In genomic region chr3:126085276-126085675, GRCh38 we compare ENCODE assay signal across 13 cellular contexts. TPM values are rescaled to one million over a fixed set of nuclear protein-coding genes. Genes with fewer than 3 reads are reported as not detected.
DNase-seq lines count a peak whose midpoint lies in the region; ATAC-seq lines count a peak whose summit lies in the region.
"Had no signal": no experiment of that assay in that cellular context is flagged by ENCODE, and none has a peak within 500 bp of the region (broad histone marks: within the 10 kb centered on the region; RNA-seq: fewer than 3 reads in every experiment).

No MANE protein-coding gene starts in this region.

- H3K27me3 Mint-ChIP-seq in stimulated activated naive CD8-positive, alpha-beta T cell treated with anti-CD3 and anti-CD28 coated beads, Interleukin-15, Interleukin-2, amounts not matched to agents 100 ng/mL and 50 ng/mL, for 24 hours = no peaks in the 10 kb centered on the region
- H3K27me3 Mint-ChIP-seq in activated naive CD8-positive, alpha-beta T cell treated with anti-CD3 and anti-CD28 coated beads, Interleukin-2, amount 10 ng/mL, durations not matched to agents 7 days and 5 days = no peaks in the 10 kb centered on the region
- no peaks in the 10 kb centered on the region for H3K27me3 Mint-ChIP-seq in naive B cell

- no peak for ATAC-seq in stimulated activated naive CD8-positive, alpha-beta T cell treated with anti-CD3 and anti-CD28 coated beads, Interleukin-15, Interleukin-2, amounts not matched to agents 100 U/mL and 50 U/mL, for 24 hours
- ATAC-seq in activated naive CD8-positive, alpha-beta T cell treated with anti-CD3 and anti-CD28 coated beads, Interleukin-2, amount 10 ng/mL, durations not matched to agents 7 days and 5 days (ENCODE audit: low read depth) = no peak
- ATAC-seq in naive B cell (ENCODE audit: low read depth in 2 of 2) (no peak), HG03097 (IDR thresholded peaks at IDR 0.05; ENCODE audit: low FRiP score, unreplicated experiment) (no peak)

- H3K4me1 Mint-ChIP-seq in stimulated activated naive CD8-positive, alpha-beta T cell treated with anti-CD3 and anti-CD28 coated beads, Interleukin-15, Interleukin-2, amounts not matched to agents 100 ng/mL and 50 ng/mL, for 24 hours (ENCODE audit: low read depth) = peaks cover 23% of the 10 kb centered on the region
- H3K4me1 Mint-ChIP-seq in activated naive CD8-positive, alpha-beta T cell treated with anti-CD3 and anti-CD28 coated beads, Interleukin-2, amount 10 ng/mL, durations not matched to agents 7 days and 5 days = peaks cover 19% of the 10 kb centered on the region
- peaks cover 15 to 25% (median 24%) of the 10 kb centered on the region in 3 donors for H3K4me1 Mint-ChIP-seq in naive B cell

- POLR2A ChIA-PET in activated naive CD8-positive, alpha-beta T cell treated with anti-CD3 and anti-CD28 coated beads, Interleukin-2, amount 10 ng/mL, durations not matched to agents 7 days and 5 days (lab: Charles Lee) = no interaction called here

- peak overlapping the region; percentile 83 for H3K27ac Mint-ChIP-seq in stimulated activated naive CD8-positive, alpha-beta T cell treated with anti-CD3 and anti-CD28 coated beads, Interleukin-15, Interleukin-2, amounts not matched to agents 100 ng/mL and 50 ng/mL, for 24 hours
- H3K27ac Mint-ChIP-seq in activated naive CD8-positive, alpha-beta T cell treated with anti-CD3 and anti-CD28 coated beads, Interleukin-2, amount 10 ng/mL, durations not matched to agents 7 days and 5 days = no peak overlapping the region
- H3K27ac Mint-ChIP-seq in naive B cell = peak overlapping the region in 4 of 6 donors; percentile 63 to 92 (median 82)
- H3K27ac Mint-ChIP-seq: dendritic cell treated with granulocyte-macrophage colony-stimulating factor and Interleukin-4, amounts not matched to agents 40 ng/mL and 50 ng/mL, for 4 days had no signal

- H3K4me3 Mint-ChIP-seq in stimulated activated naive CD8-positive, alpha-beta T cell treated with anti-CD3 and anti-CD28 coated beads, Interleukin-15, Interleukin-2, amounts not matched to agents 100 ng/mL and 50 ng/mL, for 24 hours = peak overlapping the region; percentile 86
- H3K4me3 Mint-ChIP-seq in activated naive CD8-positive, alpha-beta T cell treated with anti-CD3 and anti-CD28 coated beads, Interleukin-2, amount 10 ng/mL, durations not matched to agents 7 days and 5 days = peak overlapping the region; percentile 74
- peak overlapping the region; percentile 78 to 97 (median 91) for H3K4me3 Mint-ChIP-seq in naive B cell
- H3K4me3 Mint-ChIP-seq: dendritic cell treated with granulocyte-macrophage colony-stimulating factor and Interleukin-4, amounts not matched to agents 40 ng/mL and 50 ng/mL, for 4 days had no signal

- H3K9me3 Mint-ChIP-seq in stimulated activated naive CD8-positive, alpha-beta T cell treated with anti-CD3 and anti-CD28 coated beads, Interleukin-15, Interleukin-2, amounts not matched to agents 100 ng/mL and 50 ng/mL, for 24 hours = no peaks in the 10 kb centered on the region
- H3K9me3 Mint-ChIP-seq in activated naive CD8-positive, alpha-beta T cell treated with anti-CD3 and anti-CD28 coated beads, Interleukin-2, amount 10 ng/mL, durations not matched to agents 7 days and 5 days = peaks cover 4% of the 10 kb centered on the region
- H3K9me3 Mint-ChIP-seq in naive B cell = peaks cover 0 to 3% (median 0%) of the 10 kb centered on the region in 7 donors
- H3K9me3 Mint-ChIP-seq: dendritic cell treated with granulocyte-macrophage colony-stimulating factor and Interleukin-4, amounts not matched to agents 40 ng/mL and 50 ng/mL, for 4 days had no signal

- no peaks in the 10 kb centered on the region for H3K36me3 Mint-ChIP-seq in stimulated activated naive CD8-positive, alpha-beta T cell treated with anti-CD3 and anti-CD28 coated beads, Interleukin-15, Interleukin-2, amounts not matched to agents 100 ng/mL and 50 ng/mL, for 24 hours (ENCODE audit: low read depth)
- H3K36me3 Mint-ChIP-seq in activated naive CD8-positive, alpha-beta T cell treated with anti-CD3 and anti-CD28 coated beads, Interleukin-2, amount 10 ng/mL, durations not matched to agents 7 days and 5 days = peaks cover 7% of the 10 kb centered on the region
- no peaks in the 10 kb centered on the region for H3K36me3 Mint-ChIP-seq in naive B cell

- DNase-seq in stimulated activated naive CD8-positive, alpha-beta T cell treated with anti-CD3 and anti-CD28 coated beads, Interleukin-15, Interleukin-2, amounts not matched to agents 100 U/mL and 50 U/mL, for 24 hours = no peak
- DNase-seq in activated naive CD8-positive, alpha-beta T cell treated with anti-CD3 and anti-CD28 coated beads, Interleukin-2, amount 10 ng/mL, durations not matched to agents 7 days and 5 days = no peak
- DNase-seq in naive B cell (no peak), AML-193 (lab: John Stamatoyannopoulos, UW) (no peak), LoVo (ENCODE audit: low spot score) (no peak), dermis blood vessel endothelial cell (no peak)
- DNase-seq: activated CD4-positive, alpha-beta T cell treated with anti-CD3 and anti-CD28 coated beads, Interleukin-2, amount 50 U/mL, for 4 hours; amygdala; NCI-H1092 treated with DMSO at 0.1 percent for 48 hours; posterior cingulate gyrus had no signal

RNA-seq across cellular contexts. Expression of gene SLC41A3, which starts 1.4 kb away (rescaled TPM):
- total RNA-seq in activated naive CD8-positive, alpha-beta T cell treated with anti-CD3 and anti-CD28 coated beads, Interleukin-2, amount 10 ng/mL, durations not matched to agents 7 days and 5 days = 10 to 100 TPM; 32.2 to 32.4 TPM
- polyA plus RNA-seq in naive B cell (ENCODE audit: low read depth in 6 of 6) = 10 to 100 TPM; 21.4 to 28.7 (median 24.9) TPM
- 88.0 and 98.2 TPM in 2 replicates for total RNA-seq in dermis blood vessel endothelial cell
